20 cellular contexts compared by ENCODE assay signal in the genomic region with DNA sequence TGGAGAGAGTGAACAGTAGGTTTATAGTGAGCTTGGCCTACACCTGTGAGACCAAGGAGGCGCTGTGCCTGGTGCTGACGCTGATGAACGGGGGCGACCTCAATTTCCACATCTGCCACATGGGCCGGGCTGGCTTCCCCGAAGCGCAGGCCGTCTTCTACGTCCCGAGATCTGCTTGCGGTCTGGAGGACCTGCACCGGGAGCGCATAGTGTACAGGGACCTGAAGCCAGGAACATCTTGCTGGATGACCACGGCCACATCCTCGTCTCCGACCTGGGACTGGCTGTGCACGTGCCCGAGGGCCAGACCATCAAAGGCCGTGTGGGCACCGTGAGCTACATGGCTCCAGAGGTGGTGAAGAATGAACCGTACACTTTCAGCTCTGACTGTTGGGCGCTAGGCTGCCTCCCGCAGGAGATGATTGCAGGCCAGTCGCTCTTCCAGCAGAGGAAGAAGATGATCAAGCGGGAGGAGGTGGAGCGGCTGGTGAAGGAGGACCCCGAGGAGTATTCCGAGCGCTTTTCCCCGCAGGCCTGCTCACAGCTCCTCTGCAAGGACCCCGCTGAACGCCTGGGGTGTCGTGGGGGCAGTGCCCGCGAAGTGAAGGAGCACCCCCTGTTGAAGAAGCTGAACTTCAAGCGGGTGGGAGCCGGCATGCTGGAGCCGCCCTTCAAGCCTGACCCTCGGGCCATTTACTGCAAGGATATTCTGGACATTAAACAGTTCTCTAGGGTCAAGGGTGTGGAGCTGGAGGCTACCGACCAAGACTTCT.
"Had no signal": no experiment of that assay in that cellular context is flagged by ENCODE, and none has a peak within 500 bp of the region (broad histone marks: within the 10 kb centered on the region; RNA-seq: fewer than 3 reads in every experiment).

No MANE protein-coding gene starts in this region.

- H3K36me3 ChIP-seq: SJSA1 had no signal

- DNase-seq: KBM-7, MV-4-11, NCI-H1048, NCI-H1105, NCI-H1417, NCI-H1436 treated with DMSO at 0.1 percent for 48 hours, NCI-H1694, NCI-H187 treated with DMSO at 0.1 percent for 48 hours, NCI-H2029 treated with DMSO at 0.1 percent for 48 hours, NCI-H2107, NCI-H2227 treated with DMSO at 0.1 percent for 48 hours, NCI-H524 treated with DMSO at 0.1 percent for 48 hours, NCI-H69, NCI-H774, Right ventricle myocardium superior, RPMI8226, SIG-M5 had no signal

- H3K27ac ChIP-seq: SJSA1, SK-N-MC had no signal

- FAIRE-seq: RCC 7860 had no signal

- H3K9me3 ChIP-seq: SJSA1 had no signal

- H3K4me1 ChIP-seq: SJSA1 had no signal

- H3K4me3 ChIP-seq: SJSA1, SK-N-MC had no signal

- H3K27me3 ChIP-seq: SJSA1 had no signal
